8 cellular contexts compared by ENCODE assay signal in genomic region chr15:74776851-74777768, GRCh38. TPM values are rescaled to one million over a fixed set of nuclear protein-coding genes. Genes with fewer than 3 reads are reported as not detected.
DNase-seq lines count a peak whose midpoint lies in the region; ATAC-seq, FAIRE-seq and TF ChIP-seq lines count a peak whose summit lies in the region.

No MANE protein-coding gene starts in this region.

- H3K27me3 ChIP-seq in neural progenitor cell (peaks cover 21% of the 10 kb centered on the region), WERI-Rb-1 (ENCODE audit: insufficient read depth, low read depth, severe bottlenecking) (no peaks in the 10 kb centered on the region)

- H3K9me3 ChIP-seq in neural progenitor cell (ENCODE audit: low read depth) = no peaks in the 10 kb centered on the region
- H3K9me3 ChIP-seq in WERI-Rb-1 (ENCODE audit: severe bottlenecking) = no peaks in the 10 kb centered on the region

- H3K4me3 ChIP-seq in GM12875 (ENCODE audit: low read depth, low read length) (peak overlapping the region; percentile 39), neural progenitor cell (no peak overlapping the region), WERI-Rb-1 (ENCODE audit: low read depth, low read length) (no peak overlapping the region)

- H3K4me1 Mint-ChIP-seq in T-helper 1 cell treated with Interleukin-12 subunit alpha and Interleukin-12 subunit beta and Interleukin-4 antibody, amounts not matched to agents 30 μg/mL and 1 μg/mL, for 36 hours (ENCODE audit: low read depth) = peaks cover 76% of the 10 kb centered on the region
- peaks cover 75% of the 10 kb centered on the region for H3K4me1 Mint-ChIP-seq in neural progenitor cell

- no peak overlapping the region for H3K9ac ChIP-seq in neural progenitor cell

- ATAC-seq in HG02885 (IDR thresholded peaks at IDR 0.05; ENCODE audit: poor library complexity, unreplicated experiment) = peak; percentile 33

- peaks cover 18% of the 10 kb centered on the region for H3K36me3 Mint-ChIP-seq in T-helper 1 cell treated with Interleukin-12 subunit alpha and Interleukin-12 subunit beta and Interleukin-4 antibody, amounts not matched to agents 30 μg/mL and 1 μg/mL, for 36 hours (ENCODE audit: low read depth)
- no peaks in the 10 kb centered on the region for H3K36me3 Mint-ChIP-seq in neural progenitor cell

- H3K4me2 ChIP-seq in neural progenitor cell = no peak overlapping the region

- H4K20me1 ChIP-seq in neural progenitor cell (ENCODE audit: low read depth) = no peaks in the 10 kb centered on the region

- H3F3A ChIP-seq in neural progenitor cell (ENCODE audit: low read depth) = peaks cover 16% of the 10 kb centered on the region

- H3K36me3 ChIP-seq in neural progenitor cell (no peaks in the 10 kb centered on the region), WERI-Rb-1 (no peaks in the 10 kb centered on the region)

- FAIRE-seq in D721Med (lab: Jason Lieb, UNC) = no peak

- H3K4me1 ChIP-seq in neural progenitor cell = peaks cover 24% of the 10 kb centered on the region

- H3K27ac Mint-ChIP-seq in T-helper 1 cell treated with Interleukin-12 subunit alpha and Interleukin-12 subunit beta and Interleukin-4 antibody, amounts not matched to agents 30 μg/mL and 1 μg/mL, for 36 hours = peak overlapping the region; percentile 98
- peak overlapping the region; percentile 18 for H3K27ac Mint-ChIP-seq in neural progenitor cell

- peak overlapping the region; percentile 100 for H3K4me3 Mint-ChIP-seq in T-helper 1 cell treated with Interleukin-12 subunit alpha and Interleukin-12 subunit beta and Interleukin-4 antibody, amounts not matched to agents 30 μg/mL and 1 μg/mL, for 36 hours
- peak overlapping the region; percentile 52 for H3K4me3 Mint-ChIP-seq in neural progenitor cell

- no peaks in the 10 kb centered on the region for H3K9me3 Mint-ChIP-seq in T-helper 1 cell treated with Interleukin-12 subunit alpha and Interleukin-12 subunit beta and Interleukin-4 antibody, amounts not matched to agents 30 μg/mL and 1 μg/mL, for 36 hours
- no peaks in the 10 kb centered on the region for H3K9me3 Mint-ChIP-seq in neural progenitor cell

- H2AFZ ChIP-seq in neural progenitor cell (replicated peaks) = no peak overlapping the region

- H3K27ac ChIP-seq in neural progenitor cell (no peak overlapping the region), WERI-Rb-1 (no peak overlapping the region; the same call in 1 of the 2 replicates)

- TF ChIP-seq CTCF in GM12875 (IDR thresholded peaks at IDR 0.05; ENCODE audit: borderline replicate concordance, insufficient read depth, low read depth, low read length) (no peak), neural progenitor cell (IDR thresholded peaks at IDR 0.05) (no peak), WERI-Rb-1 (IDR thresholded peaks at IDR 0.05; ENCODE audit: low read depth, low read length) (no peak), D721Med (IDR thresholded peaks at IDR 0.05; ENCODE audit: insufficient read depth, missing control alignments) (no peak)

- H3K79me2 ChIP-seq in neural progenitor cell (ENCODE audit: low read depth) = no peaks in the 10 kb centered on the region

- DNase-seq in central memory CD4-positive, alpha-beta T cell = peak; percentile 75
- DNase-seq in neural progenitor cell (ENCODE audit: low spot score) = peak; percentile 76
- no peak for DNase-seq in WERI-Rb-1
- DNase-seq in D721Med (ENCODE audit: insufficient read length, low spot score) = no peak
- DNase-seq in retina = no peak

- H3K27me3 Mint-ChIP-seq in T-helper 1 cell treated with Interleukin-12 subunit alpha and Interleukin-12 subunit beta and Interleukin-4 antibody, amounts not matched to agents 30 μg/mL and 1 μg/mL, for 36 hours (ENCODE audit: low read depth) = no peaks in the 10 kb centered on the region
- peaks cover 23% of the 10 kb centered on the region for H3K27me3 Mint-ChIP-seq in neural progenitor cell (ENCODE audit: insufficient read depth, low read depth)

RNA-seq across cellular contexts. Expression of gene CSK, which starts 4.8 kb away (rescaled TPM):
- total RNA-seq in neural progenitor cell (ENCODE audit: low replicate concordance) = 18.3 and 25.4 TPM in 2 replicates

RNA-seq across cellular contexts. Expression of gene CYP1A2, which starts 28.5 kb away (rescaled TPM):
- not detected in 2 replicates for total RNA-seq in neural progenitor cell (ENCODE audit: low replicate concordance)

RNA-seq across cellular contexts. Expression of gene LMAN1L, which starts 35.5 kb away (rescaled TPM):
- not detected in 2 replicates for total RNA-seq in neural progenitor cell (ENCODE audit: low replicate concordance)

RNA-seq across cellular contexts. Expression of gene CPLX3, which starts 49.3 kb away (rescaled TPM):
- not detected in 2 replicates for total RNA-seq in neural progenitor cell (ENCODE audit: low replicate concordance)

RNA-seq across cellular contexts. Expression of gene CYP1A1, which starts 51.8 kb away (rescaled TPM):
- 0.15 TPM in 1 of 2 replicates, not detected in the other for total RNA-seq in neural progenitor cell (ENCODE audit: low replicate concordance)

Comparison
In these comparisons a context has a peak if more than half of its experiments do, and no peak if none do; other contexts are left out.
1. DNase-seq: peak in central memory CD4-positive, alpha-beta T cell (single experiment) and neural progenitor cell (single experiment); none in WERI-Rb-1 (single experiment), D721Med (single experiment) and retina (single experiment).